ENCODE assay signal across 12 cellular contexts in genomic region chr15:57647791-57648130, GRCh38. TPM values are rescaled to one million over a fixed set of nuclear protein-coding genes. Genes with fewer than 3 reads are reported as not detected.
DNase-seq lines count a peak whose midpoint lies in the region; ATAC-seq and TF ChIP-seq lines count a peak whose summit lies in the region.
"Had no signal": no experiment of that assay in that cellular context is flagged by ENCODE, and none has a peak within 500 bp of the region (broad histone marks: within the 10 kb centered on the region; RNA-seq: fewer than 3 reads in every experiment).

No MANE protein-coding gene starts in this region.

- H3K27ac Mint-ChIP-seq in naive B cell, result peak overlapping the region in 4 of 6 donors; percentile 58 to 95 (median 84)
- H3K27ac Mint-ChIP-seq: T-helper 1 cell treated with Interleukin-12 subunit alpha and Interleukin-12 subunit beta and Interleukin-4 antibody, amounts not matched to agents 30 μg/mL and 1 μg/mL, for 36 hours had no signal

- TF ChIP-seq CTCF in RWPE1 (conservative IDR thresholded peaks at IDR 0.05; ENCODE audit: low read depth), result no peak
- TF ChIP-seq CTCF in gastroesophageal sphincter (IDR thresholded peaks at IDR 0.05), result no peak

- CTCF ChIA-PET in RWPE1 (lab: Yijun Ruan, JAX), result interaction anchor here (0.6 kb wide), 1 partner anchor 221 kb away, joined by 3 read pairs; no protein-coding TSS in a partner anchor

- no peak for TF ChIP-seq POLR2A in gastroesophageal sphincter (IDR thresholded peaks at IDR 0.05)

- H3K4me1 Mint-ChIP-seq in naive B cell, result peaks cover 12 to 34% (median 25%) of the 10 kb centered on the region in 3 donors

- peak overlapping the region; percentile 65 for H3K27ac ChIP-seq in RWPE1
- peak overlapping the region in 2 of 4 donors; percentile 0 to 36 for H3K27ac ChIP-seq in gastroesophageal sphincter

- H3K27me3 Mint-ChIP-seq in naive B cell, result no peaks in the 10 kb centered on the region

- 33 to 87% methylated on average over 1 to 3 of the region's 3 CpGs for WGBS in gastroesophageal sphincter (ENCODE audit: low coverage in 1 of 2), 2 donors

- no peak for TF ChIP-seq EP300 in gastroesophageal sphincter (IDR thresholded peaks at IDR 0.05)

- H3K36me3 Mint-ChIP-seq in naive B cell, result peaks cover 19 to 20% of the 10 kb centered on the region in 2 donors

- no peaks in the 10 kb centered on the region for H3K9me3 ChIP-seq in gastroesophageal sphincter

- H3K4me3 ChIP-seq in gastroesophageal sphincter, result no peak overlapping the region

- peaks cover 0 to 22% (median 3%) of the 10 kb centered on the region in 3 donors for H3K4me1 ChIP-seq in gastroesophageal sphincter

- H3K36me3 ChIP-seq in gastroesophageal sphincter, result peaks cover 3 to 60% of the 10 kb centered on the region in 2 donors

- POLR2A ChIA-PET in RWPE1 (lab: Yijun Ruan, JAX; ENCODE audit: low non-redundant PET), result interaction anchor here (1.0 kb wide), 1 partner anchor 59 kb away, joined by 3 read pairs; the partner anchor contains the start of gene POLR2M

- ATAC-seq in gastroesophageal sphincter (peak; percentile 22), naive B cell (ENCODE audit: low read depth in 2 of 2) (peak in 1 of 2 donors; percentile 38), GM21619 (IDR thresholded peaks at IDR 0.05; ENCODE audit: unreplicated experiment) (no peak)

- no peaks in the 10 kb centered on the region for H3K27me3 ChIP-seq in gastroesophageal sphincter

- no peaks in the 10 kb centered on the region for H3K9me3 Mint-ChIP-seq in naive B cell
- H3K9me3 Mint-ChIP-seq: T-helper 1 cell treated with Interleukin-12 subunit alpha and Interleukin-12 subunit beta and Interleukin-4 antibody, amounts not matched to agents 30 μg/mL and 1 μg/mL, for 36 hours had no signal

- DNase-seq in GM03348 (ENCODE audit: low spot score) (peak; percentile 33), RWPE1 (ENCODE audit: low spot score) (peak; percentile 73), naive B cell (no peak), NCI-H1048 (lab: John Stamatoyannopoulos, UW) (no peak), cerebellum (ENCODE audit: low spot score) (no peak), NCI-H1436 treated with DMSO at 0.1 percent for 48 hours (lab: John Stamatoyannopoulos, UW) (no peak)
- DNase-seq: activated CD4-positive, alpha-beta T cell treated with anti-CD3 and anti-CD28 coated beads, Interleukin-2, amount 50 U/mL, for 48 hours; hypothalamus; NCI-H146 had no signal

- peak overlapping the region in 4 of 8 donors; percentile 3 to 74 (median 31) for H3K4me3 Mint-ChIP-seq in naive B cell
- H3K4me3 Mint-ChIP-seq: T-helper 1 cell treated with Interleukin-12 subunit alpha and Interleukin-12 subunit beta and Interleukin-4 antibody, amounts not matched to agents 30 μg/mL and 1 μg/mL, for 36 hours had no signal

RNA-seq across cellular contexts. Expression of gene MYZAP, which starts 56.1 kb away (rescaled TPM):
- total RNA-seq in gastroesophageal sphincter (100 to 1,000 TPM in 3 of 4 donors, 10 to 100 TPM in 1; 13.6 to 299 (median 190) TPM), cerebellum (0.64 TPM)
- polyA plus RNA-seq in naive B cell (ENCODE audit: low read depth in 6 of 6), result 10 to 100 TPM in 2 of 6 donors, 1 to 10 TPM in 4; 4.5 to 15.3 (median 7.4) TPM

RNA-seq across cellular contexts. Expression of gene POLR2M, which starts 58.8 kb away (rescaled TPM):
- 10 to 100 TPM; 47.3 to 80.5 (median 59.0) TPM for total RNA-seq in gastroesophageal sphincter
- 10 to 100 TPM; 62.5 to 75.8 (median 73.1) TPM for polyA plus RNA-seq in naive B cell (ENCODE audit: low read depth in 6 of 6)
- total RNA-seq in cerebellum, result 193 TPM

Comparison
In these comparisons a context has a peak if more than half of its experiments do, and no peak if none do; other contexts are left out.
1. DNase-seq: peak in GM03348 (single experiment) and RWPE1 (single experiment); none in naive B cell (single experiment), NCI-H1048 (single experiment), cerebellum (single experiment) and NCI-H1436 treated with DMSO at 0.1 percent for 48 hours (single experiment).